Comparison of ENCODE assay signal across 20 cellular contexts in genomic region chr3:189950258-189950657, GRCh38.
DNase-seq lines count a peak whose midpoint lies in the region; ATAC-seq and TF ChIP-seq lines count a peak whose summit lies in the region.
"Had no signal": no experiment of that assay in that cellular context is flagged by ENCODE, and none has a peak within 500 bp of the region (broad histone marks: within the 10 kb centered on the region; RNA-seq: fewer than 3 reads in every experiment).

No MANE protein-coding gene starts in this region.

- peak; percentile 39 for ATAC-seq in esophagus mucosa
- ATAC-seq: activated CD4-positive, alpha-beta T cell treated with anti-CD3 and anti-CD28 coated beads for 36 hours; activated T-cell treated with anti-CD3 and anti-CD28 coated beads, Interleukin-2, amount 50 U/mL, for 4 hours; gastroesophageal sphincter had no signal

- H3K4me2 ChIP-seq in smooth muscle cell, result no peak overlapping the region
- H3K4me2 ChIP-seq in MM.1S (ENCODE audit: low read depth, low read length), result no peak overlapping the region

- DNase-seq in NCI-H82 (lab: John Stamatoyannopoulos, UW) (peak; percentile 24), NCI-H82 treated with DMSO at 0.1 percent for 48 hours (lab: John Stamatoyannopoulos, UW; ENCODE audit: unreplicated experiment) (no peak), smooth muscle cell (lab: John Stamatoyannopoulos, UW; ENCODE audit: unreplicated experiment) (no peak), MM.1S (no peak), lower leg skin (ENCODE audit: low spot score in 2 of 2) (no peak), inferior parietal cortex (ENCODE audit: extremely low spot score) (no peak)
- DNase-seq: 8988T; activated CD4-positive, alpha-beta T cell treated with anti-CD3 and anti-CD28 coated beads for 36 hours; activated naive CD4-positive, alpha-beta T cell treated with anti-CD3 and anti-CD28 coated beads, Interleukin-2, amount 50 U/mL, for 16 hours; activated T-cell treated with anti-CD3 and anti-CD28 coated beads, Interleukin-2, amount 50 U/mL, for 4 hours; COR-L47; DND-41; NCI-H1436; NCI-H2107; occipital lobe; SW 1271; trophoblast cell had no signal

- intact Hi-C loops in lower leg skin (cut with DNase I; ENCODE audit: low total_unique reads), result no loop called here

- H3K27me3 ChIP-seq in smooth muscle cell (ENCODE audit: low read depth) (no peaks in the 10 kb centered on the region), MM.1S (replicated peaks; ENCODE audit: insufficient read depth, low read length) (no peaks in the 10 kb centered on the region)

- H3K36me3 ChIP-seq in smooth muscle cell (ENCODE audit: low read depth) (no peaks in the 10 kb centered on the region), MM.1S (replicated peaks; ENCODE audit: insufficient read depth, low read length) (no peaks in the 10 kb centered on the region)
- H3K36me3 ChIP-seq: gastroesophageal sphincter had no signal

- H3K27ac ChIP-seq in VCaP (peak overlapping the region; percentile 71), smooth muscle cell (ENCODE audit: low read depth) (peak overlapping the region; percentile 5), MM.1S (ENCODE audit: low read length) (no peak overlapping the region)
- H3K27ac ChIP-seq: gastroesophageal sphincter had no signal

- H4K20me1 ChIP-seq in smooth muscle cell (ENCODE audit: low read depth) (no peaks in the 10 kb centered on the region), MM.1S (ENCODE audit: insufficient read depth, low read length) (no peaks in the 10 kb centered on the region)

- no peaks in the 10 kb centered on the region for H3K9me2 ChIP-seq in MM.1S (replicated peaks; ENCODE audit: insufficient read depth, low read length)

- H3F3A ChIP-seq in smooth muscle cell (ENCODE audit: low read depth) (no peaks in the 10 kb centered on the region), MM.1S (ENCODE audit: insufficient read depth, low read length) (no peaks in the 10 kb centered on the region)

- H3K9ac ChIP-seq in smooth muscle cell (ENCODE audit: low read depth) (no peak overlapping the region), MM.1S (ENCODE audit: low read length) (no peak overlapping the region)

- TF ChIP-seq CTCF in VCaP (conservative IDR thresholded peaks at IDR 0.05), result 0 out of 2 replicates have a peak, but pooled peaks have one; percentile 18
- TF ChIP-seq CTCF in smooth muscle cell (IDR thresholded peaks at IDR 0.05; ENCODE audit: borderline replicate concordance, insufficient read depth, poor library complexity, severe bottlenecking), result no peak
- TF ChIP-seq CTCF in MM.1S (IDR thresholded peaks at IDR 0.05; ENCODE audit: low read length), result no peak
- TF ChIP-seq CTCF in lower leg skin (IDR thresholded peaks at IDR 0.05), result no peak

- H3K4me1 ChIP-seq in smooth muscle cell (ENCODE audit: low read depth) (no peaks in the 10 kb centered on the region), MM.1S (ENCODE audit: low read length) (no peaks in the 10 kb centered on the region)
- H3K4me1 ChIP-seq: gastroesophageal sphincter had no signal

- H3K9me3 ChIP-seq in smooth muscle cell (replicated peaks; ENCODE audit: low read depth), result no peaks in the 10 kb centered on the region
- H3K9me3 ChIP-seq in MM.1S (replicated peaks; ENCODE audit: insufficient read depth, low read length), result no peaks in the 10 kb centered on the region
- H3K9me3 ChIP-seq: gastroesophageal sphincter had no signal

- no peaks in the 10 kb centered on the region for H3K79me2 ChIP-seq in smooth muscle cell (ENCODE audit: low read depth)
- H3K79me2 ChIP-seq in MM.1S (ENCODE audit: low read length), result no peaks in the 10 kb centered on the region

- H3K4me3 ChIP-seq in smooth muscle cell (no peak overlapping the region), MM.1S (ENCODE audit: low read length) (no peak overlapping the region), lower leg skin (ENCODE audit: low read depth, poor library complexity, severe bottlenecking) (no peak overlapping the region)
- H3K4me3 ChIP-seq: gastroesophageal sphincter had no signal

- H2AFZ ChIP-seq in smooth muscle cell (ENCODE audit: low read depth), result no peak overlapping the region
- H2AFZ ChIP-seq in MM.1S (ENCODE audit: low read length), result no peak overlapping the region

- WGBS in smooth muscle cell (ENCODE audit: low lambda C conversion rate), result 58% methylated on average over 6 of the region's 6 CpGs
- WGBS in lower leg skin, 2 donors, result 34 to 38% methylated on average over 6 of the region's 6 CpGs

- no peak for TF ChIP-seq POLR2A in lower leg skin (IDR thresholded peaks at IDR 0.05)
